Comparison of ENCODE assay signal across 28 cellular contexts in the genomic region with DNA sequence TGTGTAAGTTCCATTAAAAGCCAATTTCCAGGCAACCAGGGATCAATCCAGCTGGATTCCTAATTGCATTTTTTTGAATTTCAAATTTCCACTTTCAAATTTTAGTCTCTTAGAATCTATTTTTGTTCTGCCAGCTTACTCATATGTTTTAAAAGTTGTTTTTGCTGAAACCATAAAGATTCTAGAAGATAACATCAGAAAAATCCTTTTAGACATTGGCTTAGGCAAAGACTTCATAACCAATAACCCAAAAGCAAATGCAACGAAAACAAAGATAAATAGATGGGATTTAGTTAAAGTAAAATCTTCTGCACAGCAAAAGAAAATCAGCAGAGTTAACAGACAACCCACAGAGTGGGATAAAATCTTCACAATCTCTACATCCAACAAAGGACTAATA.
"Had no signal": no experiment of that assay in that cellular context is flagged by ENCODE, and none has a peak within 500 bp of the region (broad histone marks: within the 10 kb centered on the region; RNA-seq: fewer than 3 reads in every experiment).

No MANE protein-coding gene starts in this region.

- H3K9me3 Mint-ChIP-seq: stimulated activated effector memory CD8-positive, alpha-beta T cell treated with anti-CD3 and anti-CD28 coated beads, Interleukin-12 subunit alpha, Interleukin-12 subunit beta, amount 100 ng/mL, for 72 hours; stimulated activated memory B cell treated with anti-CD40 and anti-IgM and Interleukin-4, amounts not matched to agents 10 μg/mL and 1 μg/mL and 100 μg/mL, for 72 hours; stimulated activated naive B cell treated with anti-CD40 and anti-IgM and Interleukin-4, amounts not matched to agents 10 μg/mL and 1 μg/mL and 100 μg/mL, for 72 hours; type B pancreatic cell had no signal

- H3K27me3 Mint-ChIP-seq: stimulated activated memory B cell treated with anti-CD40 and anti-IgM and Interleukin-4, amounts not matched to agents 10 μg/mL and 1 μg/mL and 100 μg/mL, for 72 hours; stimulated activated naive B cell treated with anti-CD40 and anti-IgM and Interleukin-4, amounts not matched to agents 10 μg/mL and 1 μg/mL and 100 μg/mL, for 72 hours; stimulated activated naive CD8-positive, alpha-beta T cell treated with anti-CD3 and anti-CD28 coated beads, Interleukin-15, amount 100 ng/mL, for 72 hours; stimulated activated naive CD8-positive, alpha-beta T cell treated with anti-CD3 and anti-CD28 coated beads, Interleukin-15, Interleukin-2, amounts not matched to agents 100 ng/mL and 50 ng/mL, for 24 hours; type B pancreatic cell had no signal

- H3K4me1 Mint-ChIP-seq: stimulated activated memory B cell treated with anti-CD40 and anti-IgM and Interleukin-4, amounts not matched to agents 10 μg/mL and 1 μg/mL and 100 μg/mL, for 72 hours; stimulated activated naive B cell treated with anti-CD40 and anti-IgM and Interleukin-4, amounts not matched to agents 10 μg/mL and 1 μg/mL and 100 μg/mL, for 72 hours had no signal

- H3K27ac ChIP-seq: stomach, suprapubic skin, testis, thyroid gland, tibial artery, tibial nerve, transverse colon, upper lobe of left lung, upper lobe of right lung, uterus, vagina had no signal

- H3K27me3 ChIP-seq: stomach, suprapubic skin, testis, thyroid gland, tibial artery, tibial nerve, transverse colon, upper lobe of left lung, upper lobe of right lung, uterus, vagina had no signal

- H3K4me1 ChIP-seq: stomach, thyroid gland, tibial nerve, transverse colon, upper lobe of left lung, upper lobe of right lung, uterus, vagina had no signal

- ATAC-seq: stimulated activated effector memory CD8-positive, alpha-beta T cell treated with anti-CD3 and anti-CD28 coated beads, Interleukin-12 subunit alpha, Interleukin-12 subunit beta, amount 100 ng/mL, for 72 hours; stimulated activated memory B cell treated with anti-CD40 and anti-IgM and Interleukin-4, amounts not matched to agents 10 μg/mL and 1 μg/mL and 100 μg/mL, for 72 hours; stimulated activated naive B cell treated with anti-CD40 and anti-IgM and Interleukin-4, amounts not matched to agents 10 μg/mL and 1 μg/mL and 100 μg/mL, for 72 hours; stimulated activated naive CD8-positive, alpha-beta T cell treated with anti-CD3 and anti-CD28 coated beads, Interleukin-15, amount 100 ng/mL, for 72 hours; stimulated activated naive CD8-positive, alpha-beta T cell treated with anti-CD3 and anti-CD28 coated beads, Interleukin-15, Interleukin-2, amounts not matched to agents 100 U/mL and 50 U/mL, for 24 hours; upper lobe of right lung had no signal

- H3K36me3 ChIP-seq: stomach, suprapubic skin, thoracic aorta, thyroid gland, tibial artery, tibial nerve, transverse colon, upper lobe of left lung, upper lobe of right lung, uterus, vagina had no signal

- H3K4me3 Mint-ChIP-seq: stimulated activated effector memory CD8-positive, alpha-beta T cell treated with anti-CD3 and anti-CD28 coated beads, Interleukin-12 subunit alpha, Interleukin-12 subunit beta, amount 100 ng/mL, for 72 hours; stimulated activated memory B cell treated with anti-CD40 and anti-IgM and Interleukin-4, amounts not matched to agents 10 μg/mL and 1 μg/mL and 100 μg/mL, for 72 hours; stimulated activated naive B cell treated with anti-CD40 and anti-IgM and Interleukin-4, amounts not matched to agents 10 μg/mL and 1 μg/mL and 100 μg/mL, for 72 hours; stimulated activated naive CD8-positive, alpha-beta T cell treated with anti-CD3 and anti-CD28 coated beads, Interleukin-15, amount 100 ng/mL, for 72 hours; stimulated activated naive CD8-positive, alpha-beta T cell treated with anti-CD3 and anti-CD28 coated beads, Interleukin-15, Interleukin-2, amounts not matched to agents 100 ng/mL and 50 ng/mL, for 24 hours; type B pancreatic cell had no signal

- H3K36me3 Mint-ChIP-seq: stimulated activated effector memory CD8-positive, alpha-beta T cell treated with anti-CD3 and anti-CD28 coated beads, Interleukin-12 subunit alpha, Interleukin-12 subunit beta, amount 100 ng/mL, for 72 hours; stimulated activated memory B cell treated with anti-CD40 and anti-IgM and Interleukin-4, amounts not matched to agents 10 μg/mL and 1 μg/mL and 100 μg/mL, for 72 hours; stimulated activated naive B cell treated with anti-CD40 and anti-IgM and Interleukin-4, amounts not matched to agents 10 μg/mL and 1 μg/mL and 100 μg/mL, for 72 hours; type B pancreatic cell had no signal

- H3K4me3 ChIP-seq: stomach, suprapubic skin, testis, thoracic aorta, thyroid gland, tibial artery, tibial nerve, transverse colon, upper lobe of left lung, upper lobe of right lung, uterus, vagina had no signal

- DNase-seq: stimulated activated CD4-positive, alpha-beta T cell treated with anti-CD3 and anti-CD28 coated beads, Interleukin-2, amount 100 ng/mL, for 48 hours; stimulated activated CD4-positive, alpha-beta T cell treated with anti-CD3 and anti-CD28 coated beads, Interleukin-4, amount 100 ng/mL, for 1 hour; stimulated activated CD4-positive, alpha-beta T cell treated with anti-CD3 and anti-CD28 coated beads, Interleukin-4, amount 100 ng/mL, for 24 hours; stimulated activated CD4-positive, alpha-beta T cell treated with anti-CD3 and anti-CD28 coated beads, Interleukin-4, amount 100 ng/mL, for 4 hours; stimulated activated CD8-positive, alpha-beta memory T cell treated with anti-CD3 and anti-CD28 coated beads, Interleukin-4, amount 100 ng/mL, for 48 hours; stimulated activated naive B cell treated with anti-CD40 and anti-IgM and Interleukin-4, amounts not matched to agents 10 μg/mL and 1 μg/mL and 100 μg/mL, for 72 hours; stimulated activated naive CD4-positive, alpha-beta T cell; stimulated activated naive CD4-positive, alpha-beta T cell treated with Interleukin-2 at 50 U/mL for 16 hours; stimulated activated naive CD8-positive, alpha-beta T cell treated with anti-CD3 and anti-CD28 coated beads, Interleukin-15, amount 100 ng/mL, for 72 hours; stimulated activated naive CD8-positive, alpha-beta T cell treated with anti-CD3 and anti-CD28 coated beads, Interleukin-15, Interleukin-2, amounts not matched to agents 100 U/mL and 50 U/mL, for 24 hours; stomach; substantia nigra; testis; thyroid gland; tibial artery; transverse colon; trophoblast cell; upper lobe of left lung; upper lobe of right lung; uterus had no signal

- H3K27ac Mint-ChIP-seq: stimulated activated effector memory CD8-positive, alpha-beta T cell treated with anti-CD3 and anti-CD28 coated beads, Interleukin-12 subunit alpha, Interleukin-12 subunit beta, amount 100 ng/mL, for 72 hours; stimulated activated memory B cell treated with anti-CD40 and anti-IgM and Interleukin-4, amounts not matched to agents 10 μg/mL and 1 μg/mL and 100 μg/mL, for 72 hours; stimulated activated naive B cell treated with anti-CD40 and anti-IgM and Interleukin-4, amounts not matched to agents 10 μg/mL and 1 μg/mL and 100 μg/mL, for 72 hours; stimulated activated naive CD8-positive, alpha-beta T cell treated with anti-CD3 and anti-CD28 coated beads, Interleukin-15, amount 100 ng/mL, for 72 hours; stimulated activated naive CD8-positive, alpha-beta T cell treated with anti-CD3 and anti-CD28 coated beads, Interleukin-15, Interleukin-2, amounts not matched to agents 100 ng/mL and 50 ng/mL, for 24 hours; type B pancreatic cell had no signal

- H3K9me3 ChIP-seq: stomach, suprapubic skin, testis, thoracic aorta, thyroid gland, tibial artery, tibial nerve, transverse colon, upper lobe of left lung, upper lobe of right lung, uterus, vagina had no signal
